Comparison of ENCODE assay signal across 8 cellular contexts in genomic region chr1:203593723-203594122, GRCh38. TPM values are rescaled to one million over a fixed set of nuclear protein-coding genes. Genes with fewer than 3 reads are reported as not detected.
DNase-seq lines count a peak whose midpoint lies in the region; ATAC-seq and TF ChIP-seq lines count a peak whose summit lies in the region.

No MANE protein-coding gene starts in this region.

- DNase-seq in GM13977 (ENCODE audit: low spot score) (peak; percentile 38), RPMI8226 (peak; percentile 68), left lung (peak in 1 of 2 donors; percentile 81), NCI-H1092 (lab: John Stamatoyannopoulos, UW) (no peak), COLO829 (ENCODE audit: low spot score) (no peak)
- DNase-seq in activated T-helper 9 cell treated with anti-CD3 and anti-CD28 coated beads, Interleukin-2, amount 50 U/mL, for 16 hours (ENCODE audit: low read depth), result peak; percentile 38
- peak in 4 of 6 experiments; percentile 4 to 29 (median 9) for DNase-seq in stimulated activated naive CD4-positive, alpha-beta T cell (lab: John Stamatoyannopoulos, UW)

- in situ Hi-C loops in GM13977 (cut with MboI; ENCODE audit: low pct_unique_long_range_greater_than_20kb, low sequenced_read_pairs, unreplicated experiment), result no loop called here

- no peak overlapping the region for H3K4me3 ChIP-seq in left lung

- peak; percentile 16 for ATAC-seq in left lung
- no peak for ATAC-seq in HG03280 (IDR thresholded peaks at IDR 0.05; ENCODE audit: unreplicated experiment)

- H3K27ac ChIP-seq in left lung, result no peak overlapping the region

- H3K27me3 ChIP-seq in left lung, result no peaks in the 10 kb centered on the region

- no peaks in the 10 kb centered on the region for H3K9me3 ChIP-seq in left lung

- no peaks in the 10 kb centered on the region for H3K36me3 ChIP-seq in left lung

- intact Hi-C loops in left lung (cut with DNase I), result no loop called here

- TF ChIP-seq CTCF in GM13977 (IDR thresholded peaks at IDR 0.05; ENCODE audit: extremely low read depth, insufficient read depth, missing control alignments) (peak; percentile 26), left lung (IDR thresholded peaks at IDR 0.05) (peak in 1 of 2 donors; percentile 29)

- peaks cover 2 to 24% of the 10 kb centered on the region in 2 donors for H3K4me1 ChIP-seq in left lung

RNA-seq across cellular contexts. Expression of gene ATP2B4, which starts 32.9 kb away (rescaled TPM):
- 100 to 1,000 TPM; 109 to 128 TPM for total RNA-seq in left lung

Comparison
In these comparisons a context has a peak if more than half of its experiments do, and no peak if none do; other contexts are left out.
1. DNase-seq: peak in GM13977 (single experiment), RPMI8226 (single experiment), activated T-helper 9 cell treated with anti-CD3 and anti-CD28 coated beads, Interleukin-2, amount 50 U/mL, for 16 hours (single experiment) and stimulated activated naive CD4-positive, alpha-beta T cell (4 of 6); none in NCI-H1092 (single experiment) and COLO829 (single experiment).